ENCODE assay signal across 8 cellular contexts in genomic region chr1:222711319-222712252, GRCh38. TPM values are rescaled to one million over a fixed set of nuclear protein-coding genes. Genes with fewer than 3 reads are reported as not detected.
DNase-seq lines count a peak whose midpoint lies in the region; ATAC-seq and TF ChIP-seq lines count a peak whose summit lies in the region.

No MANE protein-coding gene starts in this region.

- 0 to 1% methylated on average over 23 to 28 of the region's 42 CpGs for WGBS in esophagus squamous epithelium, 2 donors
- WGBS in stomach, 5 donors, result 0 to 1% (median 0%) methylated on average over 35 to 42 of the region's 42 CpGs

- peak; percentile 76 for DNase-seq in DMS 273 (lab: John Stamatoyannopoulos, UW; ENCODE audit: unreplicated experiment)
- DNase-seq in HT1080 (ENCODE audit: low read depth), result peak; percentile 76
- peak; percentile 54 for DNase-seq in activated T-cell treated with anti-CD3 and anti-CD28 coated beads, Interleukin-2, amount 50 U/mL, for 72 hours
- DNase-seq in esophagus squamous epithelium (lab: John Stamatoyannopoulos, UW), result peak; percentile 1
- DNase-seq in naive thymus-derived CD8-positive, alpha-beta T cell, result peak; percentile 37 to 78 (median 52)
- DNase-seq in stomach, result peak; percentile 58

- H3K27me3 ChIP-seq in esophagus squamous epithelium (no peaks in the 10 kb centered on the region), stomach (no peaks in the 10 kb centered on the region)

- TF ChIP-seq CTCF in esophagus squamous epithelium (IDR thresholded peaks at IDR 0.05) (no peak), stomach (IDR thresholded peaks at IDR 0.05) (no peak)

- H3K4me1 ChIP-seq in esophagus squamous epithelium, result peaks cover 15 to 44% (median 21%) of the 10 kb centered on the region in 3 donors
- peaks cover 9 to 60% (median 33%) of the 10 kb centered on the region in 4 donors for H3K4me1 ChIP-seq in stomach

- POLR2A ChIA-PET in naive thymus-derived CD8-positive, alpha-beta T cell (lab: Charles Lee), result interaction anchor here (0.8 to 2.3 kb wide), 19 partner anchors 21 to 1134 kb away, joined by 3 to 55 read pairs (median 5); partner anchors contain the start of genes DUSP10, TAF1A and TP53BP2

- H3K9me3 Mint-ChIP-seq in activated T-cell treated with anti-CD3 and anti-CD28 coated beads, Interleukin-2, amount 50 U/mL, for 72 hours, result no peaks in the 10 kb centered on the region
- H3K9me3 Mint-ChIP-seq in naive thymus-derived CD8-positive, alpha-beta T cell, result no peaks in the 10 kb centered on the region

- peak overlapping the region; percentile 93 for H3K27ac Mint-ChIP-seq in activated T-cell treated with anti-CD3 and anti-CD28 coated beads, Interleukin-2, amount 50 U/mL, for 72 hours
- H3K27ac Mint-ChIP-seq in naive thymus-derived CD8-positive, alpha-beta T cell, result peak overlapping the region; percentile 99 to 100 (median 100)

- peak overlapping the region; percentile 93 to 100 for H3K4me3 Mint-ChIP-seq in activated T-cell treated with anti-CD3 and anti-CD28 coated beads, Interleukin-2, amount 50 U/mL, for 72 hours
- H3K4me3 Mint-ChIP-seq in naive thymus-derived CD8-positive, alpha-beta T cell, result peak overlapping the region; percentile 96 to 100 (median 97)

- H3K36me3 ChIP-seq in esophagus squamous epithelium, result peaks cover 0 to 16% (median 0%) of the 10 kb centered on the region in 3 donors
- H3K36me3 ChIP-seq in stomach, result peaks cover 4 to 18% (median 16%) of the 10 kb centered on the region in 4 donors

- peaks cover 14 to 15% of the 10 kb centered on the region in 2 donors for H3K36me3 Mint-ChIP-seq in activated T-cell treated with anti-CD3 and anti-CD28 coated beads, Interleukin-2, amount 50 U/mL, for 72 hours (ENCODE audit: insufficient read depth in 2 of 2)
- H3K36me3 Mint-ChIP-seq in naive thymus-derived CD8-positive, alpha-beta T cell, result peaks cover 8 to 23% (median 8%) of the 10 kb centered on the region in 3 donors

- H3K27me3 Mint-ChIP-seq in activated T-cell treated with anti-CD3 and anti-CD28 coated beads, Interleukin-2, amount 50 U/mL, for 72 hours (ENCODE audit: low read depth), result no peaks in the 10 kb centered on the region
- H3K27me3 Mint-ChIP-seq in naive thymus-derived CD8-positive, alpha-beta T cell, result no peaks in the 10 kb centered on the region

- H3K4me1 Mint-ChIP-seq in activated T-cell treated with anti-CD3 and anti-CD28 coated beads, Interleukin-2, amount 50 U/mL, for 72 hours (ENCODE audit: low read depth), result peaks cover 48% of the 10 kb centered on the region
- peaks cover 10 to 60% (median 52%) of the 10 kb centered on the region in 4 donors for H3K4me1 Mint-ChIP-seq in naive thymus-derived CD8-positive, alpha-beta T cell

- TF ChIP-seq POLR2A in esophagus squamous epithelium (IDR thresholded peaks at IDR 0.05) (no peak), stomach (IDR thresholded peaks at IDR 0.05) (no peak)

- H3K27ac ChIP-seq in esophagus squamous epithelium (peak overlapping the region; percentile 97 to 98 (median 97)), stomach (peak overlapping the region; percentile 74 to 99 (median 98))

- H3K4me3 ChIP-seq in esophagus squamous epithelium (peak overlapping the region; percentile 65 to 90 (median 82)), stomach (peak overlapping the region; percentile 74 to 93 (median 92))

- no peak for TF ChIP-seq EP300 in stomach (IDR thresholded peaks at IDR 0.05)

- intact Hi-C loops in esophagus squamous epithelium (cut with DNase I), result no loop called here
- intact Hi-C loops in stomach (cut with DNase I; ENCODE audit: low total_unique reads), result no loop called here

- H3K9me3 ChIP-seq in esophagus squamous epithelium (no peaks in the 10 kb centered on the region), stomach (no peaks in the 10 kb centered on the region)

- peak; percentile 30 for ATAC-seq in GM21423 (IDR thresholded peaks at IDR 0.05; ENCODE audit: unreplicated experiment)
- peak; percentile 51 to 58 for ATAC-seq in activated T-cell treated with anti-CD3 and anti-CD28 coated beads, Interleukin-2, amount 50 U/mL, for 72 hours (replicated peaks in 1 of 2)
- ATAC-seq in naive thymus-derived CD8-positive, alpha-beta T cell, result peak; percentile 18 to 26

TF ChIP-seq in PFSK-1, 5 proteins besides CTCF, POLR2A, EP300 and RAD21:
- peak; percentile 88 for TF ChIP-seq POLR2AphosphoS5 (IDR thresholded peaks at IDR 0.05; ENCODE audit: low read depth, low read length)
- TF ChIP-seq TAF1 (IDR thresholded peaks at IDR 0.05; ENCODE audit: borderline replicate concordance, insufficient read depth, low read length), result peak; percentile 74; the same call in 1 of the 2 replicates
- peak; percentile 39; the same call in 1 of the 2 replicates for TF ChIP-seq SIN3A (IDR thresholded peaks at IDR 0.05; ENCODE audit: borderline replicate concordance, insufficient read depth, low read length)
- no peak for TF ChIP-seq REST (IDR thresholded peaks at IDR 0.05; ENCODE audit: insufficient read depth in 1 of 2, low read depth in 2 of 2, low read length in 2 of 2)
- TF ChIP-seq FOXP2 (optimal IDR thresholded peaks at IDR 0.05; ENCODE audit: borderline replicate concordance, extremely low read depth, extremely low read length, insufficient read depth), result no peak

RNA-seq across cellular contexts. Expression of gene AIDA, which starts 0.7 kb away (rescaled TPM):
- total RNA-seq in HT1080 (2014; rRNA removed; shearing (Covaris generic)), result 18.7 and 37.2 TPM in 2 replicates
- 72.1 and 84.4 TPM in 2 replicates for polyA plus RNA-seq in HT1080 (2015; cell fraction: cytosol; rRNA removed)
- polyA plus RNA-seq in HT1080 (2015; cell fraction: nucleus; rRNA removed), result 21.5 and 23.5 TPM in 2 replicates
- polyA plus RNA-seq in PFSK-1 (2012; ENCODE audit: insufficient read length, low read depth), result 35.8 TPM
- total RNA-seq in activated T-cell treated with anti-CD3 and anti-CD28 coated beads, Interleukin-2, amount 50 U/mL, for 72 hours, result 10 to 100 TPM; 49.5 to 57.1 TPM
- total RNA-seq in esophagus squamous epithelium (10 to 100 TPM; 18.6 to 51.1 (median 31.7) TPM), stomach (10 to 100 TPM; 31.2 to 63.5 (median 36.6) TPM)
- total RNA-seq in naive thymus-derived CD8-positive, alpha-beta T cell, result 10 to 100 TPM; 62.8 to 62.9 TPM
- polyA plus RNA-seq in naive thymus-derived CD8-positive, alpha-beta T cell, result 10 to 100 TPM; 23.0 to 25.1 (median 23.7) TPM
- polyA plus RNA-seq in stomach, result 10 to 100 TPM; 29.7 to 59.7 (median 52.9) TPM

RNA-seq across cellular contexts. Expression of gene BROX, which starts 0.8 kb away (rescaled TPM):
- 51.8 and 59.0 TPM in 2 replicates for total RNA-seq in HT1080 (2014; rRNA removed; shearing (Covaris generic))
- polyA plus RNA-seq in HT1080 (2015; cell fraction: cytosol; rRNA removed), result 28.1 and 41.4 TPM in 2 replicates
- 34.0 and 34.7 TPM in 2 replicates for polyA plus RNA-seq in HT1080 (2015; cell fraction: nucleus; rRNA removed)
- polyA plus RNA-seq in PFSK-1 (2012; ENCODE audit: insufficient read length, low read depth), result 7.2 TPM
- 10 to 100 TPM; 42.8 to 45.4 TPM for total RNA-seq in activated T-cell treated with anti-CD3 and anti-CD28 coated beads, Interleukin-2, amount 50 U/mL, for 72 hours
- total RNA-seq in esophagus squamous epithelium, result 10 to 100 TPM; 45.0 to 66.7 (median 49.8) TPM
- total RNA-seq in naive thymus-derived CD8-positive, alpha-beta T cell, result 10 to 100 TPM; 51.3 to 53.3 TPM
- polyA plus RNA-seq in naive thymus-derived CD8-positive, alpha-beta T cell, result 10 to 100 TPM in 1 of 3 donors, 1 to 10 TPM in 2; 8.6 to 10.2 (median 9.2) TPM
- 10 to 100 TPM in 4 of 5 donors, 1 to 10 TPM in 1; 4.3 to 57.3 (median 39.4) TPM for total RNA-seq in stomach
- 10 to 100 TPM; 12.3 to 21.2 (median 13.5) TPM for polyA plus RNA-seq in stomach

RNA-seq across cellular contexts. Expression of gene FAM177B, which starts 25.4 kb away (rescaled TPM):
- total RNA-seq in HT1080 (2014; rRNA removed; shearing (Covaris generic)), result not detected in 2 replicates
- not detected in 2 replicates for polyA plus RNA-seq in HT1080 (2015; cell fraction: cytosol; rRNA removed)
- not detected in 2 replicates for polyA plus RNA-seq in HT1080 (2015; cell fraction: nucleus; rRNA removed)
- polyA plus RNA-seq in PFSK-1 (2012; ENCODE audit: insufficient read length, low read depth), result not detected
- not detected for total RNA-seq in activated T-cell treated with anti-CD3 and anti-CD28 coated beads, Interleukin-2, amount 50 U/mL, for 72 hours
- total RNA-seq in esophagus squamous epithelium (1 to 10 TPM in 1 of 4 donors, not detected in 3; 1.3 TPM), stomach (10 to 100 TPM in 2 of 5 donors, 1 to 10 TPM in 1, not detected in 2; 4.1 to 39.7 (median 21.9) TPM)
- total RNA-seq in naive thymus-derived CD8-positive, alpha-beta T cell, result 1 to 10 TPM; 1.0 to 1.4 TPM
- polyA plus RNA-seq in naive thymus-derived CD8-positive, alpha-beta T cell, result not detected
- 10 to 100 TPM in 1 of 3 donors, 1 to 10 TPM in 2; 2.0 to 53.9 (median 5.9) TPM for polyA plus RNA-seq in stomach

Comparison
In these comparisons a context has a peak if more than half of its experiments do, and no peak if none do; other contexts are left out.
1. Peak in every context shown above with its lines: DNase-seq, ATAC-seq, H3K4me3 ChIP-seq and H3K27ac ChIP-seq.
2. DNase-seq: peak in every context shown above with its lines; median percentile 76 in DMS 273; 76 in HT1080; 58 in stomach; 54 in activated T-cell treated with anti-CD3 and anti-CD28 coated beads, Interleukin-2, amount 50 U/mL, for 72 hours; 52 in naive thymus-derived CD8-positive, alpha-beta T cell; 1 in esophagus squamous epithelium.